ENCODE assay signal across 18 cellular contexts in genomic region chr2:183597841-183598240, GRCh38.
"Had no signal": no experiment of that assay in that cellular context is flagged by ENCODE, and none has a peak within 500 bp of the region (broad histone marks: within the 10 kb centered on the region; RNA-seq: fewer than 3 reads in every experiment).

No MANE protein-coding gene starts in this region.

- ATAC-seq: effector memory CD8-positive, alpha-beta T cell; heart left ventricle; mucosa of descending colon; naive thymus-derived CD8-positive, alpha-beta T cell; right lobe of liver; stimulated activated effector memory CD8-positive, alpha-beta T cell treated with anti-CD3 and anti-CD28 coated beads, Interleukin-12 subunit alpha, Interleukin-12 subunit beta, amount 100 ng/mL, for 72 hours; upper lobe of right lung had no signal

- H3K4me1 ChIP-seq: heart left ventricle, right lobe of liver, tibial artery, upper lobe of right lung, vagina had no signal

- H3K9me3 ChIP-seq: heart left ventricle, mucosa of descending colon, ovary, right lobe of liver, tibial artery, upper lobe of right lung, vagina had no signal

- H3K4me3 ChIP-seq: heart left ventricle, mucosa of descending colon, ovary, right lobe of liver, tibial artery, upper lobe of right lung, vagina had no signal

- H3K27ac ChIP-seq: heart left ventricle, ovary, right lobe of liver, tibial artery, upper lobe of right lung, vagina had no signal

- H3K36me3 ChIP-seq: heart left ventricle, ovary, right lobe of liver, tibial artery, upper lobe of right lung, vagina had no signal

- FAIRE-seq: colon, frontal cortex had no signal

- H3K27me3 ChIP-seq: heart left ventricle, ovary, right lobe of liver, tibial artery, upper lobe of right lung, vagina had no signal

- DNase-seq: effector memory CD8-positive, alpha-beta T cell; erythroblast; heart left ventricle; hippocampal formation; kidney glomerular epithelial cell; mucosa of descending colon; naive thymus-derived CD8-positive, alpha-beta T cell; nucleus accumbens; ovary; right lobe of liver; stimulated activated CD4-positive, alpha-beta T cell treated with anti-CD3 and anti-CD28 coated beads, Interleukin-4, amount 100 ng/mL, for 1 hour; stimulated activated CD8-positive, alpha-beta memory T cell treated with anti-CD3 and anti-CD28 coated beads, Interleukin-4, amount 100 ng/mL, for 48 hours; tibial artery; upper lobe of right lung had no signal
